In genomic region chr11:13228569-13228968, GRCh38 we compare ENCODE assay signal across 1 cellular context.
TF ChIP-seq lines count a peak whose summit lies in the region.

No MANE protein-coding gene starts in this region.

TF ChIP-seq in GM12878, 131 proteins besides CTCF, POLR2A, EP300 and RAD21:
- TF ChIP-seq MXI1 (IDR thresholded peaks at IDR 0.05; ENCODE audit: low read depth, low read length) = no peak
- no peak for TF ChIP-seq NFYA (IDR thresholded peaks at IDR 0.05; ENCODE audit: borderline replicate concordance, low read depth, low read length)
- peak; percentile 80 for TF ChIP-seq RAD51 (IDR thresholded peaks at IDR 0.05)
- TF ChIP-seq IRF4 (IDR thresholded peaks at IDR 0.05; ENCODE audit: low read depth, low read length) = no peak
